In genomic region chr19:5977222-5977784, GRCh38 we compare ENCODE assay signal across 8 cellular contexts. TPM values are rescaled to one million over a fixed set of nuclear protein-coding genes. Genes with fewer than 3 reads are reported as not detected.
A peak's percentile ranks its signal among the peaks of the same experiment; 100 is the strongest.
DNase-seq lines count a peak whose midpoint lies in the region; ATAC-seq, FAIRE-seq and TF ChIP-seq lines count a peak whose summit lies in the region.

No MANE protein-coding gene starts in this region.

- no peaks in the 10 kb centered on the region; a peak in 1 of 5 replicates for H3K27me3 ChIP-seq in K562 (ENCODE audit: control insufficient read depth in 2 of 2, insufficient read depth in 2 of 2, low read length in 2 of 2)
- H3K27me3 ChIP-seq in aorta (ENCODE audit: control insufficient read depth in 1 of 2, insufficient read depth in 2 of 2, low read length in 1 of 2) = no peaks in the 10 kb centered on the region

- peak overlapping the region; percentile 95 for H3K4me2 ChIP-seq in K562 (ENCODE audit: insufficient read depth, low read length)

- H3K27ac Mint-ChIP-seq in Calu3 (ENCODE audit: unreplicated experiment) (peak overlapping the region; percentile 84), memory B cell (peak overlapping the region; percentile 95)

- intact Hi-C loops in Calu3 (cut with micrococcal nuclease; ENCODE audit: unreplicated experiment) (no loop called here), K562 (cut with micrococcal nuclease) (no loop called here), aorta (cut with DNase I) (no loop called here)

- H3K36me3 Mint-ChIP-seq in Calu3 (ENCODE audit: insufficient read depth, unreplicated experiment) (peaks cover 49% of the 10 kb centered on the region), memory B cell (peaks cover 12% of the 10 kb centered on the region)

- H2AFZ ChIP-seq in K562 (ENCODE audit: low read depth, low read length) = peak overlapping the region; percentile 61

- no peak for TF ChIP-seq POLR2A in K562 (conservative IDR thresholded peaks at IDR 0.05)

- peaks cover 11 to 37% of the 10 kb centered on the region in 2 experiments; a peak in 4 of 5 replicates for H3K4me1 ChIP-seq in K562 (replicated peaks in 1 of 2; ENCODE audit: control insufficient read depth in 2 of 2, insufficient read depth in 2 of 2, low read length in 2 of 2)
- H3K4me1 ChIP-seq in aorta (ENCODE audit: control insufficient read depth in 1 of 2, insufficient read depth in 2 of 2, low read length in 2 of 2) = peaks cover 0 to 2% of the 10 kb centered on the region in 2 donors

- POLR2A ChIA-PET in K562 (lab: Yijun Ruan, JAX) = interaction anchor here (0.6 to 3.4 kb wide), 7 partner anchors 9 to 272 kb away, joined by 3 to 36 read pairs (median 3); partner anchors contain the start of genes CATSPERD and LONP1

- peaks cover 7% of the 10 kb centered on the region for H3K9me1 ChIP-seq in K562 (ENCODE audit: control insufficient read depth, insufficient read depth, low read length)

- peaks cover 5% of the 10 kb centered on the region; the same call in 1 of the 2 replicates for H4K20me1 ChIP-seq in K562 (replicated peaks; ENCODE audit: control insufficient read depth, insufficient read depth, low read length)

- BruUV-seq in Calu3 (replicated peaks; lab: Mats Ljungman, UMichigan) = no TSS peak
- BruUV-seq in K562 (replicated peaks; lab: Mats Ljungman, UMichigan) = no TSS peak

- FAIRE-seq in K562 (lab: Jason Lieb, UNC) = no peak

- in situ Hi-C loops in K562 (cut with MboI) = no loop called here

- H3K9ac ChIP-seq in K562 (ENCODE audit: insufficient read depth in 1 of 2, low read depth in 2 of 2, low read length in 2 of 2) = peak overlapping the region; percentile 95 to 99

- TF ChIP-seq EP300 in K562 (IDR thresholded peaks at IDR 0.05; ENCODE audit: low read length) = no peak

- H3K36me3 ChIP-seq in K562 (ENCODE audit: control insufficient read depth, insufficient read depth, low read length) (peaks cover 56% of the 10 kb centered on the region), aorta (ENCODE audit: control insufficient read depth in 1 of 2, insufficient read depth in 2 of 2, low read length in 1 of 2) (no peaks in the 10 kb centered on the region)

- no peaks in the 10 kb centered on the region for H3K27me3 Mint-ChIP-seq in Calu3 (ENCODE audit: unreplicated experiment)
- no peaks in the 10 kb centered on the region for H3K27me3 Mint-ChIP-seq in memory B cell

- H3K4me3 Mint-ChIP-seq in Calu3 (ENCODE audit: low read depth, unreplicated experiment) = peak overlapping the region; percentile 94
- peak overlapping the region; percentile 98 for H3K4me3 Mint-ChIP-seq in memory B cell

- peak overlapping the region; percentile 96 for H3K27ac ChIP-seq in K562 (ENCODE audit: extremely low read depth, low read depth, low read length)
- H3K27ac ChIP-seq in aorta (ENCODE audit: low read depth in 1 of 2, low read length in 2 of 2) = peak overlapping the region in 1 of 2 donors; percentile 46

- H3K9me3 Mint-ChIP-seq in Calu3 (ENCODE audit: low read depth, unreplicated experiment) = no peaks in the 10 kb centered on the region
- no peaks in the 10 kb centered on the region for H3K9me3 Mint-ChIP-seq in memory B cell

- DNase-seq in Calu3 = no peak
- peak in 2 of 4 experiments; percentile 24 to 47 for DNase-seq in K562 (ENCODE audit: extremely low read depth in 1 of 4, low spot score in 3 of 4)
- DNase-seq in memory B cell (ENCODE audit: low spot score in 2 of 2) = no peak
- no peak for DNase-seq in aorta
- no peak for DNase-seq in HT-29 (ENCODE audit: low spot score)
- no peak for DNase-seq in HK-2 (ENCODE audit: unreplicated experiment)

- H3K79me2 ChIP-seq in K562 (ENCODE audit: control insufficient read depth, insufficient read depth, low read length) = peaks cover 82% of the 10 kb centered on the region

- WGBS in K562 (ENCODE audit: insufficient coverage, low coverage, missing lambda C conversion rate) = under 1% methylated on average over 15 of the region's 43 CpGs
- 1% methylated on average over 37 to 43 of the region's 43 CpGs for WGBS in aorta, 2 donors

- ATAC-seq in HG03159 (IDR thresholded peaks at IDR 0.05; ENCODE audit: unreplicated experiment) (peak; percentile 8), K562 (peak; percentile 30), memory B cell (ENCODE audit: low read depth) (no peak), aorta (ENCODE audit: low FRiP score) (peak; percentile 16), esophagus mucosa (no peak)

- H3K9me3 ChIP-seq in K562 (replicated peaks; ENCODE audit: control insufficient read depth, insufficient read depth, low read depth, low read length) (no peaks in the 10 kb centered on the region), aorta (ENCODE audit: control insufficient read depth, low read length) (no peaks in the 10 kb centered on the region)

- TF ChIP-seq RAD21 in K562 (CRISPR knock-in tag; conservative IDR thresholded peaks at IDR 0.05 in 1 of 2, IDR thresholded peaks at IDR 0.05 in 1 of 2) = no peak

- H3K4me1 Mint-ChIP-seq in Calu3 (ENCODE audit: low read depth, unreplicated experiment) (peaks cover 30% of the 10 kb centered on the region), memory B cell (peaks cover 42% of the 10 kb centered on the region)

- H3K4me3 ChIP-seq in K562 (peak overlapping the region; percentile 92), aorta (ENCODE audit: low read length in 2 of 2) (peak overlapping the region; percentile 87 to 89)

- CTCF ChIA-PET in Calu3 (lab: Charles Lee) (no interaction called here), K562 (lab: Yijun Ruan, JAX; ENCODE audit: low intra/inter-chr PET ratio) (no interaction called here)

- TF ChIP-seq CTCF in Calu3 (IDR thresholded peaks at IDR 0.05; ENCODE audit: unreplicated experiment) = no peak
- no peak for TF ChIP-seq CTCF in K562 (IDR thresholded peaks at IDR 0.05 in 2 of 3, conservative IDR thresholded peaks at IDR 0.05 in 1 of 3; ENCODE audit: insufficient read depth in 2 of 3, low read depth in 1 of 3, low read length in 3 of 3)

TF ChIP-seq in K562, 482 proteins besides CTCF, POLR2A, EP300 and RAD21 (continues in another document):
- TF ChIP-seq, protein P1, sequence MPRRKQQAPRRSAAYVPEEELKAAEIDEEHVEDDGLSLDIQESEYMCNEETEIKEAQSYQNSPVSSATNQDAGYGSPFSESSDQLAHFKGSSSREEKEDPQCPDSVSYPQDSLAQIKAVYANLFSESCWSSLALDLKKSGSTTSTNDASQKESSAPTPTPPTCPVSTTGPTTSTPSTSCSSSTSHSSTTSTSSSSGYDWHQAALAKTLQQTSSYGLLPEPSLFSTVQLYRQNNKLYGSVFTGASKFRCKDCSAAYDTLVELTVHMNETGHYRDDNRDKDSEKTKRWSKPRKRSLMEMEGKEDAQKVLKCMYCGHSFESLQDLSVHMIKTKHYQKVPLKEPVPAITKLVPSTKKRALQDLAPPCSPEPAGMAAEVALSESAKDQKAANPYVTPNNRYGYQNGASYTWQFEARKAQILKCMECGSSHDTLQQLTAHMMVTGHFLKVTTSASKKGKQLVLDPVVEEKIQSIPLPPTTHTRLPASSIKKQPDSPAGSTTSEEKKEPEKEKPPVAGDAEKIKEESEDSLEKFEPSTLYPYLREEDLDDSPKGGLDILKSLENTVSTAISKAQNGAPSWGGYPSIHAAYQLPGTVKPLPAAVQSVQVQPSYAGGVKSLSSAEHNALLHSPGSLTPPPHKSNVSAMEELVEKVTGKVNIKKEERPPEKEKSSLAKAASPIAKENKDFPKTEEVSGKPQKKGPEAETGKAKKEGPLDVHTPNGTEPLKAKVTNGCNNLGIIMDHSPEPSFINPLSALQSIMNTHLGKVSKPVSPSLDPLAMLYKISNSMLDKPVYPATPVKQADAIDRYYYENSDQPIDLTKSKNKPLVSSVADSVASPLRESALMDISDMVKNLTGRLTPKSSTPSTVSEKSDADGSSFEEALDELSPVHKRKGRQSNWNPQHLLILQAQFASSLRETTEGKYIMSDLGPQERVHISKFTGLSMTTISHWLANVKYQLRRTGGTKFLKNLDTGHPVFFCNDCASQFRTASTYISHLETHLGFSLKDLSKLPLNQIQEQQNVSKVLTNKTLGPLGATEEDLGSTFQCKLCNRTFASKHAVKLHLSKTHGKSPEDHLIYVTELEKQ (CRISPR knock-in tag; IDR thresholded peaks at IDR 0.05) = no peak
- TF ChIP-seq FOXA3 (CRISPR knock-in tag; conservative IDR thresholded peaks at IDR 0.05 in 1 of 2, IDR thresholded peaks at IDR 0.05 in 1 of 2) = 0 out of 4 replicates have a peak, but pooled peaks of 1 of the 2 experiments have one; percentile 63
- no peak for TF ChIP-seq ZNF143 (CRISPR knock-in tag; IDR thresholded peaks at IDR 0.05)
- TF ChIP-seq BRD4 (IDR thresholded peaks at IDR 0.05) = no peak
- TF ChIP-seq YY1 (IDR thresholded peaks at IDR 0.05; ENCODE audit: borderline replicate concordance in 1 of 3, control insufficient read depth in 1 of 3, extremely low read depth in 1 of 3, insufficient read depth in 3 of 3, insufficient read length in 1 of 3, insufficient replicate concordance in 2 of 3, low read depth in 1 of 3, low read length in 2 of 3) = no peak
- TF ChIP-seq ZNF324 (CRISPR knock-in tag; IDR thresholded peaks at IDR 0.05) = no peak
- TF ChIP-seq ZNF507 (tag; conservative IDR thresholded peaks at IDR 0.05) = no peak
- TF ChIP-seq KHSRP (IDR thresholded peaks at IDR 0.05) = no peak

RNA-seq across cellular contexts. Expression of gene RANBP3, which starts 0.6 kb away (rescaled TPM):
- total RNA-seq in Calu3 (2022) = 57.0 and 58.4 TPM in 2 replicates
- 101 and 160 TPM in 2 replicates for total RNA-seq in K562 (2011; cell fraction: chromatin; rRNA removed; ENCODE audit: low replicate concordance)
- 112 and 117 TPM in 2 replicates for total RNA-seq in K562 (2011; cell fraction: nucleolus; rRNA removed)
- total RNA-seq in K562 (2011; cell fraction: nucleoplasm; rRNA removed) = 92.0 and 98.2 TPM in 2 replicates
- 63.2 and 82.2 TPM in 2 replicates for total RNA-seq in K562 (2014; rRNA removed)
- total RNA-seq in K562 (2014; rRNA removed; fragmentation: Illumina TruSeq; extraction: Trizol) = 42.0 and 48.5 TPM in 2 replicates
- 54.4 and 66.7 TPM in 2 replicates for total RNA-seq in K562 (2015; rRNA removed; fragmentation: Illumina TruSeq; extraction: Trizol)
- total RNA-seq in K562 (2021) = 63.1 and 70.3 TPM in 2 replicates
- 46.6 and 57.6 TPM in 2 replicates for polyA plus RNA-seq in K562 (2011; rRNA removed)
- 70.4 and 122 TPM in 2 replicates for polyA plus RNA-seq in K562 (2011; cell fraction: cytosol; rRNA removed)
- polyA plus RNA-seq in K562 (2011; cell fraction: nucleus; rRNA removed) = 84.9 and 193 TPM in 2 replicates
- polyA plus RNA-seq in K562 (2012) = 65.4 and 79.1 TPM in 2 replicates
- 68.9 and 81.9 TPM in 2 replicates for polyA plus RNA-seq in K562 (2014; fragmentation: Illumina TruSeq; extraction: Trizol)
- 1 to 10 TPM in 1 of 2 experiments, under 1 TPM in 1; 0.90 to 1.8 TPM for polyA plus RNA-seq in K562 (2014; fragmentation: Nextera tagmentation; extraction: Ambion mirVana)
- polyA plus RNA-seq in K562 (2014; rRNA removed) = 84.7 and 95.1 TPM in 2 replicates
- polyA minus RNA-seq in K562 (2011; rRNA and poly(A)+ RNA removed) = 29.0 and 45.3 TPM in 2 replicates
- polyA minus RNA-seq in K562 (2011; cell fraction: cytosol; rRNA and poly(A)+ RNA removed) = 53.6 and 66.7 TPM in 2 replicates
- 32.7 and 38.9 TPM in 2 replicates for polyA minus RNA-seq in K562 (2011; cell fraction: nucleus; rRNA and poly(A)+ RNA removed)
- 10 to 100 TPM; 57.9 to 63.2 TPM for total RNA-seq in aorta
- 10 to 100 TPM; 19.5 to 43.3 TPM for polyA plus RNA-seq in aorta
- total RNA-seq in esophagus mucosa = 49.6 TPM
- 62.1 and 79.3 TPM in 2 replicates for total RNA-seq in HT-29 (2014; rRNA removed; shearing (Covaris generic))

Comparison
In these comparisons a context has a peak if more than half of its experiments do, and no peak if none do; other contexts are left out.
1. ATAC-seq: peak in HG03159 (single experiment), K562 (single experiment) and aorta (single experiment); none in memory B cell (single experiment) and esophagus mucosa (single experiment).